In genomic region chr2:129799036-129799958, GRCh38 we compare ENCODE assay signal across 1 cellular context.
TF ChIP-seq lines count a peak whose summit lies in the region.

No MANE protein-coding gene starts in this region.

TF ChIP-seq in WTC11, 78 proteins besides CTCF, POLR2A, EP300 and RAD21 (continued from another document):
- TF ChIP-seq, protein P1, sequence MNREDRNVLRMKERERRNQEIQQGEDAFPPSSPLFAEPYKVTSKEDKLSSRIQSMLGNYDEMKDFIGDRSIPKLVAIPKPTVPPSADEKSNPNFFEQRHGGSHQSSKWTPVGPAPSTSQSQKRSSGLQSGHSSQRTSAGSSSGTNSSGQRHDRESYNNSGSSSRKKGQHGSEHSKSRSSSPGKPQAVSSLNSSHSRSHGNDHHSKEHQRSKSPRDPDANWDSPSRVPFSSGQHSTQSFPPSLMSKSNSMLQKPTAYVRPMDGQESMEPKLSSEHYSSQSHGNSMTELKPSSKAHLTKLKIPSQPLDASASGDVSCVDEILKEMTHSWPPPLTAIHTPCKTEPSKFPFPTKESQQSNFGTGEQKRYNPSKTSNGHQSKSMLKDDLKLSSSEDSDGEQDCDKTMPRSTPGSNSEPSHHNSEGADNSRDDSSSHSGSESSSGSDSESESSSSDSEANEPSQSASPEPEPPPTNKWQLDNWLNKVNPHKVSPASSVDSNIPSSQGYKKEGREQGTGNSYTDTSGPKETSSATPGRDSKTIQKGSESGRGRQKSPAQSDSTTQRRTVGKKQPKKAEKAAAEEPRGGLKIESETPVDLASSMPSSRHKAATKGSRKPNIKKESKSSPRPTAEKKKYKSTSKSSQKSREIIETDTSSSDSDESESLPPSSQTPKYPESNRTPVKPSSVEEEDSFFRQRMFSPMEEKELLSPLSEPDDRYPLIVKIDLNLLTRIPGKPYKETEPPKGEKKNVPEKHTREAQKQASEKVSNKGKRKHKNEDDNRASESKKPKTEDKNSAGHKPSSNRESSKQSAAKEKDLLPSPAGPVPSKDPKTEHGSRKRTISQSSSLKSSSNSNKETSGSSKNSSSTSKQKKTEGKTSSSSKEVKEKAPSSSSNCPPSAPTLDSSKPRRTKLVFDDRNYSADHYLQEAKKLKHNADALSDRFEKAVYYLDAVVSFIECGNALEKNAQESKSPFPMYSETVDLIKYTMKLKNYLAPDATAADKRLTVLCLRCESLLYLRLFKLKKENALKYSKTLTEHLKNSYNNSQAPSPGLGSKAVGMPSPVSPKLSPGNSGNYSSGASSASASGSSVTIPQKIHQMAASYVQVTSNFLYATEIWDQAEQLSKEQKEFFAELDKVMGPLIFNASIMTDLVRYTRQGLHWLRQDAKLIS (CRISPR knock-in tag; IDR thresholded peaks at IDR 0.05; ENCODE audit: borderline replicate concordance) = no peak
- TF ChIP-seq RORB (CRISPR knock-in tag; IDR thresholded peaks at IDR 0.05) = no peak
- TF ChIP-seq MYBL2 (CRISPR knock-in tag; IDR thresholded peaks at IDR 0.05) = no peak
- TF ChIP-seq SP1 (CRISPR knock-in tag; conservative IDR thresholded peaks at IDR 0.05) = no peak
